ENCODE assay signal across 28 cellular contexts in genomic region chr2:146894514-146894913, GRCh38.
"Had no signal": no experiment of that assay in that cellular context is flagged by ENCODE, and none has a peak within 500 bp of the region (broad histone marks: within the 10 kb centered on the region; RNA-seq: fewer than 3 reads in every experiment).

No MANE protein-coding gene starts in this region.

- DNase-seq: stimulated activated CD4-positive, alpha-beta T cell treated with anti-CD3 and anti-CD28 coated beads, Interleukin-2, amount 100 ng/mL, for 48 hours; stimulated activated CD4-positive, alpha-beta T cell treated with anti-CD3 and anti-CD28 coated beads, Interleukin-4, amount 100 ng/mL, for 1 hour; stimulated activated CD4-positive, alpha-beta T cell treated with anti-CD3 and anti-CD28 coated beads, Interleukin-4, amount 100 ng/mL, for 24 hours; stimulated activated CD4-positive, alpha-beta T cell treated with anti-CD3 and anti-CD28 coated beads, Interleukin-4, amount 100 ng/mL, for 4 hours; stimulated activated CD8-positive, alpha-beta memory T cell treated with anti-CD3 and anti-CD28 coated beads, Interleukin-4, amount 100 ng/mL, for 48 hours; stimulated activated naive B cell treated with anti-CD40 and anti-IgM and Interleukin-4, amounts not matched to agents 10 μg/mL and 1 μg/mL and 100 μg/mL, for 72 hours; stimulated activated naive CD4-positive, alpha-beta T cell; stimulated activated naive CD4-positive, alpha-beta T cell treated with Interleukin-2 at 50 U/mL for 16 hours; stimulated activated naive CD8-positive, alpha-beta T cell treated with anti-CD3 and anti-CD28 coated beads, Interleukin-15, amount 100 ng/mL, for 72 hours; stimulated activated naive CD8-positive, alpha-beta T cell treated with anti-CD3 and anti-CD28 coated beads, Interleukin-15, Interleukin-2, amounts not matched to agents 100 U/mL and 50 U/mL, for 24 hours; stomach; substantia nigra; testis; thyroid gland; tibial artery; transverse colon; trophoblast cell; upper lobe of left lung; upper lobe of right lung; uterus had no signal

- H3K36me3 ChIP-seq: stomach, suprapubic skin, thoracic aorta, thyroid gland, tibial artery, tibial nerve, transverse colon, upper lobe of left lung, upper lobe of right lung, uterus, vagina had no signal

- H3K36me3 Mint-ChIP-seq: stimulated activated effector memory CD8-positive, alpha-beta T cell treated with anti-CD3 and anti-CD28 coated beads, Interleukin-12 subunit alpha, Interleukin-12 subunit beta, amount 100 ng/mL, for 72 hours; stimulated activated memory B cell treated with anti-CD40 and anti-IgM and Interleukin-4, amounts not matched to agents 10 μg/mL and 1 μg/mL and 100 μg/mL, for 72 hours; stimulated activated naive B cell treated with anti-CD40 and anti-IgM and Interleukin-4, amounts not matched to agents 10 μg/mL and 1 μg/mL and 100 μg/mL, for 72 hours; type B pancreatic cell had no signal

- H3K9me3 Mint-ChIP-seq: stimulated activated effector memory CD8-positive, alpha-beta T cell treated with anti-CD3 and anti-CD28 coated beads, Interleukin-12 subunit alpha, Interleukin-12 subunit beta, amount 100 ng/mL, for 72 hours; stimulated activated memory B cell treated with anti-CD40 and anti-IgM and Interleukin-4, amounts not matched to agents 10 μg/mL and 1 μg/mL and 100 μg/mL, for 72 hours; stimulated activated naive CD8-positive, alpha-beta T cell treated with anti-CD3 and anti-CD28 coated beads, Interleukin-15, amount 100 ng/mL, for 72 hours; stimulated activated naive CD8-positive, alpha-beta T cell treated with anti-CD3 and anti-CD28 coated beads, Interleukin-15, Interleukin-2, amounts not matched to agents 100 ng/mL and 50 ng/mL, for 24 hours; type B pancreatic cell had no signal

- H3K4me1 Mint-ChIP-seq: stimulated activated effector memory CD8-positive, alpha-beta T cell treated with anti-CD3 and anti-CD28 coated beads, Interleukin-12 subunit alpha, Interleukin-12 subunit beta, amount 100 ng/mL, for 72 hours; stimulated activated memory B cell treated with anti-CD40 and anti-IgM and Interleukin-4, amounts not matched to agents 10 μg/mL and 1 μg/mL and 100 μg/mL, for 72 hours; stimulated activated naive B cell treated with anti-CD40 and anti-IgM and Interleukin-4, amounts not matched to agents 10 μg/mL and 1 μg/mL and 100 μg/mL, for 72 hours; stimulated activated naive CD8-positive, alpha-beta T cell treated with anti-CD3 and anti-CD28 coated beads, Interleukin-15, amount 100 ng/mL, for 72 hours had no signal

- H3K27ac Mint-ChIP-seq: stimulated activated effector memory CD8-positive, alpha-beta T cell treated with anti-CD3 and anti-CD28 coated beads, Interleukin-12 subunit alpha, Interleukin-12 subunit beta, amount 100 ng/mL, for 72 hours; stimulated activated memory B cell treated with anti-CD40 and anti-IgM and Interleukin-4, amounts not matched to agents 10 μg/mL and 1 μg/mL and 100 μg/mL, for 72 hours; stimulated activated naive B cell treated with anti-CD40 and anti-IgM and Interleukin-4, amounts not matched to agents 10 μg/mL and 1 μg/mL and 100 μg/mL, for 72 hours; stimulated activated naive CD8-positive, alpha-beta T cell treated with anti-CD3 and anti-CD28 coated beads, Interleukin-15, amount 100 ng/mL, for 72 hours; stimulated activated naive CD8-positive, alpha-beta T cell treated with anti-CD3 and anti-CD28 coated beads, Interleukin-15, Interleukin-2, amounts not matched to agents 100 ng/mL and 50 ng/mL, for 24 hours; type B pancreatic cell had no signal

- H3K9me3 ChIP-seq: stomach, suprapubic skin, testis, thoracic aorta, thyroid gland, tibial artery, tibial nerve, transverse colon, upper lobe of left lung, upper lobe of right lung, uterus, vagina had no signal

- H3K27me3 ChIP-seq: stomach, suprapubic skin, testis, thyroid gland, tibial artery, tibial nerve, transverse colon, upper lobe of left lung, upper lobe of right lung, uterus, vagina had no signal

- H3K4me3 Mint-ChIP-seq: stimulated activated effector memory CD8-positive, alpha-beta T cell treated with anti-CD3 and anti-CD28 coated beads, Interleukin-12 subunit alpha, Interleukin-12 subunit beta, amount 100 ng/mL, for 72 hours; stimulated activated memory B cell treated with anti-CD40 and anti-IgM and Interleukin-4, amounts not matched to agents 10 μg/mL and 1 μg/mL and 100 μg/mL, for 72 hours; stimulated activated naive B cell treated with anti-CD40 and anti-IgM and Interleukin-4, amounts not matched to agents 10 μg/mL and 1 μg/mL and 100 μg/mL, for 72 hours; stimulated activated naive CD8-positive, alpha-beta T cell treated with anti-CD3 and anti-CD28 coated beads, Interleukin-15, amount 100 ng/mL, for 72 hours; stimulated activated naive CD8-positive, alpha-beta T cell treated with anti-CD3 and anti-CD28 coated beads, Interleukin-15, Interleukin-2, amounts not matched to agents 100 ng/mL and 50 ng/mL, for 24 hours; type B pancreatic cell had no signal

- H3K4me3 ChIP-seq: stomach, suprapubic skin, testis, thoracic aorta, thyroid gland, tibial artery, tibial nerve, transverse colon, upper lobe of left lung, upper lobe of right lung, uterus, vagina had no signal

- H3K27ac ChIP-seq: stomach, suprapubic skin, testis, thoracic aorta, thyroid gland, tibial artery, tibial nerve, transverse colon, upper lobe of left lung, upper lobe of right lung, uterus, vagina had no signal

- H3K4me1 ChIP-seq: stomach, suprapubic skin, testis, thyroid gland, transverse colon, upper lobe of left lung, upper lobe of right lung, uterus, vagina had no signal

- H3K27me3 Mint-ChIP-seq: stimulated activated memory B cell treated with anti-CD40 and anti-IgM and Interleukin-4, amounts not matched to agents 10 μg/mL and 1 μg/mL and 100 μg/mL, for 72 hours; stimulated activated naive B cell treated with anti-CD40 and anti-IgM and Interleukin-4, amounts not matched to agents 10 μg/mL and 1 μg/mL and 100 μg/mL, for 72 hours; stimulated activated naive CD8-positive, alpha-beta T cell treated with anti-CD3 and anti-CD28 coated beads, Interleukin-15, amount 100 ng/mL, for 72 hours; stimulated activated naive CD8-positive, alpha-beta T cell treated with anti-CD3 and anti-CD28 coated beads, Interleukin-15, Interleukin-2, amounts not matched to agents 100 ng/mL and 50 ng/mL, for 24 hours; type B pancreatic cell had no signal
